Comparison of ENCODE assay signal across 9 cellular contexts in the genomic region with DNA sequence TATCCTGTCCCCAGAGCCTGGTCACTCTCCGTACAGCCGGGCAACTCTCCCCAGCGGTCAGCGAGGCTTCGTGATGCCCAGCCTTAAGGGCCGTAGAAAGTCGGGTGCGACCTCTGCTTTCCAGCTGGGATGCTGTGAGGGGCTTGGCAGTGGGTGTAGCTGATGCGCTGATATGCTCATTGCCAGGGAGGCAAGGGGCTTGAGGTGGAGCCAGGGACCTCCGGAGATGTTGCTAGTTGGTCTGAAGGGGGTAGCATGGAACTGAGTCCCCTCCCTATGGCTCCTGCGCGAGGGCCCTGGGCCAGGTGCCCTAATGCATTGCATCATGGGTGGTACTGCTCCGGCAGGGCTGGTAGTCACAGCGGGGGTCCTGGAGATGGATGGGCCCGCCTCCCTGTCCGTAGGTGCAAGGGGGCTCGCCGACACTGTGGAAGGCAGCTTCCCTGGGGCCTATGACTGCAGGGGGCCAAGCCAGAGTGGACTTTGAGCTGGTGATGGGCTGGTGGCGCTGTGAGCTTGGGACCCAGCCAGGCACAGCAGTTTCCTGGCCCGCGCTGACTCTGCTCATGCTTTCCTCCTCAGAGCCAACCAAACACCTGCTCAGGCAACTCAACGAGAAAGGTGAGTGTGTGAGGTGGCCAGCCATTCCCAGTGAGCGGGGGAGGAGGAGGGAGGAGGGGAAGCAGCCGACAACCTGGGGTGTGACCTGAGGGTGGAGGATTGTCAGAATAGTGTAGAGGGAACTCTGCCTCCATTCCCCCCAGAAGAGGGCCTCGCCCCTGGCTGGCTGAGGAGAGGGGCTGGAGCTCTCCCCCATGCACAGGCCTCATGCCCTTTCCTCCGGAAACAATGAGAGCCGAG. TPM values are rescaled to one million over a fixed set of nuclear protein-coding genes. Genes with fewer than 3 reads are reported as not detected.
A peak's percentile ranks its signal among the peaks of the same experiment; 100 is the strongest.
DNase-seq lines count a peak whose midpoint lies in the region; ATAC-seq lines count a peak whose summit lies in the region.
"Had no signal": no experiment of that assay in that cellular context is flagged by ENCODE, and none has a peak within 500 bp of the region (broad histone marks: within the 10 kb centered on the region; RNA-seq: fewer than 3 reads in every experiment).

No MANE protein-coding gene starts in this region.

- H3K4me1 Mint-ChIP-seq in immature natural killer cell = peaks cover 51 to 55% of the 10 kb centered on the region in 2 donors
- H3K4me1 Mint-ChIP-seq in stimulated activated effector memory CD8-positive, alpha-beta T cell treated with anti-CD3 and anti-CD28 coated beads, Interleukin-12 subunit alpha, Interleukin-12 subunit beta, amount 100 ng/mL, for 72 hours = peaks cover 30% of the 10 kb centered on the region

- H3K27ac Mint-ChIP-seq in immature natural killer cell = peak overlapping the region; percentile 85 to 96 (median 92)
- H3K27ac Mint-ChIP-seq in stimulated activated effector memory CD8-positive, alpha-beta T cell treated with anti-CD3 and anti-CD28 coated beads, Interleukin-12 subunit alpha, Interleukin-12 subunit beta, amount 100 ng/mL, for 72 hours = peak overlapping the region; percentile 23

- no peaks in the 10 kb centered on the region for H3K9me3 Mint-ChIP-seq in immature natural killer cell
- no peaks in the 10 kb centered on the region for H3K9me3 Mint-ChIP-seq in stimulated activated effector memory CD8-positive, alpha-beta T cell treated with anti-CD3 and anti-CD28 coated beads, Interleukin-12 subunit alpha, Interleukin-12 subunit beta, amount 100 ng/mL, for 72 hours

- H3K4me3 Mint-ChIP-seq in immature natural killer cell = peak overlapping the region in 3 of 5 donors; percentile 6 to 47 (median 8)
- H3K4me3 Mint-ChIP-seq in stimulated activated effector memory CD8-positive, alpha-beta T cell treated with anti-CD3 and anti-CD28 coated beads, Interleukin-12 subunit alpha, Interleukin-12 subunit beta, amount 100 ng/mL, for 72 hours = no peak overlapping the region

- no peak for ATAC-seq in stimulated activated effector memory CD8-positive, alpha-beta T cell treated with anti-CD3 and anti-CD28 coated beads, Interleukin-12 subunit alpha, Interleukin-12 subunit beta, amount 100 ng/mL, for 72 hours
- ATAC-seq in GM18907 (IDR thresholded peaks at IDR 0.05; ENCODE audit: unreplicated experiment) = no peak

- DNase-seq in HT-29 (ENCODE audit: low spot score) = peak; percentile 54
- DNase-seq in NCI-H510A (lab: John Stamatoyannopoulos, UW) = peak; percentile 87
- no peak for DNase-seq in immature natural killer cell
- no peak for DNase-seq in stimulated activated effector memory CD8-positive, alpha-beta T cell treated with anti-CD3 and anti-CD28 coated beads, Interleukin-12 subunit alpha, Interleukin-12 subunit beta, amount 100 ng/mL, for 72 hours (ENCODE audit: low spot score in 2 of 2)
- no peak for DNase-seq in activated T-cell treated with anti-CD3 and anti-CD28 coated beads, Interleukin-2, amount 50 U/mL, for 48 hours
- DNase-seq in ecto neural progenitor cell (ENCODE audit: low spot score) = no peak
- DNase-seq: NCI-H1436 treated with DMSO at 0.1 percent for 48 hours, T-helper 1 cell had no signal

- H3K36me3 Mint-ChIP-seq in immature natural killer cell = peaks cover 11 to 64% (median 32%) of the 10 kb centered on the region in 3 donors
- H3K36me3 Mint-ChIP-seq in stimulated activated effector memory CD8-positive, alpha-beta T cell treated with anti-CD3 and anti-CD28 coated beads, Interleukin-12 subunit alpha, Interleukin-12 subunit beta, amount 100 ng/mL, for 72 hours = peaks cover 33% of the 10 kb centered on the region

- H3K27me3 Mint-ChIP-seq in immature natural killer cell (ENCODE audit: low read depth in 3 of 3) = peaks cover under 1 to 3% (median 2%) of the 10 kb centered on the region in 3 donors

RNA-seq across cellular contexts. Expression of gene PLEKHG3, which starts 32.3 kb away (rescaled TPM):
- 59.2 and 62.9 TPM in 2 replicates for total RNA-seq in HT-29 (2014; rRNA removed; shearing (Covaris generic))
- 100 to 1,000 TPM in 1 of 3 donors, 10 to 100 TPM in 2; 36.8 to 216 (median 71.4) TPM for polyA plus RNA-seq in immature natural killer cell

Comparison
In these comparisons a context has a peak if more than half of its experiments do, and no peak if none do; other contexts are left out.
1. DNase-seq: peak in HT-29 (single experiment) and NCI-H510A (single experiment); none in immature natural killer cell (0 of 3), stimulated activated effector memory CD8-positive, alpha-beta T cell treated with anti-CD3 and anti-CD28 coated beads, Interleukin-12 subunit alpha, Interleukin-12 subunit beta, amount 100 ng/mL, for 72 hours (0 of 2), activated T-cell treated with anti-CD3 and anti-CD28 coated beads, Interleukin-2, amount 50 U/mL, for 48 hours (0 of 2) and ecto neural progenitor cell (single experiment).